In genomic region chr1:23530089-23530749, GRCh38 we compare ENCODE assay signal across 8 cellular contexts. TPM values are rescaled to one million over a fixed set of nuclear protein-coding genes. Genes with fewer than 3 reads are reported as not detected.
DNase-seq lines count a peak whose midpoint lies in the region; FAIRE-seq and TF ChIP-seq lines count a peak whose summit lies in the region.

No MANE protein-coding gene starts in this region.

- peak overlapping the region; percentile 71 for H2AFZ ChIP-seq in neuron (ENCODE audit: low read depth, low read length)

- TF ChIP-seq CTCF in colonic mucosa (IDR thresholded peaks at IDR 0.05), result no peak

- H3K4me3 ChIP-seq in colonic mucosa (peak overlapping the region; percentile 63), neuron (ENCODE audit: low read length) (peak overlapping the region; percentile 77)

- H3K9me3 ChIP-seq in colonic mucosa (no peaks in the 10 kb centered on the region), neuron (ENCODE audit: low read length) (no peaks in the 10 kb centered on the region)

- H3K36me3 ChIP-seq in colonic mucosa (no peaks in the 10 kb centered on the region), neuron (ENCODE audit: insufficient read depth, low read length) (no peaks in the 10 kb centered on the region)

- intact Hi-C loops in colonic mucosa (cut with DNase I), result no loop called here

- peaks cover 28% of the 10 kb centered on the region for H3K4me1 ChIP-seq in colonic mucosa
- H3K4me1 ChIP-seq in neuron (ENCODE audit: insufficient read depth, low read length), result peaks cover 30% of the 10 kb centered on the region

- no peak for TF ChIP-seq POLR2A in H54 (IDR thresholded peaks at IDR 0.05; ENCODE audit: low read depth, low read length)

- H3K27me3 ChIP-seq in colonic mucosa (no peaks in the 10 kb centered on the region), neuron (ENCODE audit: insufficient read depth, low read length) (no peaks in the 10 kb centered on the region)

- DNase-seq in NCI-H2107 (lab: John Stamatoyannopoulos, UW), result peak; percentile 12
- no peak for DNase-seq in NCI-H2107 treated with DMSO at 0.1 percent for 48 hours (lab: John Stamatoyannopoulos, UW; ENCODE audit: unreplicated experiment)
- DNase-seq in NCI-H2081 treated with DMSO at 0.1 percent for 48 hours (lab: John Stamatoyannopoulos, UW), result peak; percentile 14
- DNase-seq in colonic mucosa, result no peak
- DNase-seq in retina, result no peak
- DNase-seq in H54 (ENCODE audit: insufficient read length, low spot score), result no peak
- DNase-seq in frontal cortex (ENCODE audit: low spot score in 2 of 2), result no peak

- H3K27ac ChIP-seq in colonic mucosa, result peak overlapping the region; percentile 82

- H3K9ac ChIP-seq in colonic mucosa (ENCODE audit: low read depth in 2 of 2, low read length in 2 of 2), result peak overlapping the region; percentile 76 to 86

- FAIRE-seq in H54 (lab: Jason Lieb, UNC) (no peak), frontal cortex (lab: Jason Lieb, UNC) (no peak)

RNA-seq across cellular contexts. Expression of gene E2F2, which starts 0.8 kb away (rescaled TPM):
- total RNA-seq in colonic mucosa (10 to 100 TPM in 1 of 2 donors, 1 to 10 TPM in 1; 8.2 to 32.9 TPM), frontal cortex (1.2 TPM)

RNA-seq across cellular contexts. Expression of gene ID3, which starts 29.1 kb away (rescaled TPM):
- total RNA-seq in colonic mucosa (100 to 1,000 TPM; 106 to 221 TPM), frontal cortex (22.4 TPM)

RNA-seq across cellular contexts. Expression of gene ASAP3, which starts 46.2 kb away (rescaled TPM):
- 10 to 100 TPM; 22.9 to 27.3 TPM for total RNA-seq in colonic mucosa
- total RNA-seq in frontal cortex, result 7.7 TPM

Comparison
In these comparisons a context has a peak if more than half of its experiments do, and no peak if none do; other contexts are left out.
1. DNase-seq: peak in NCI-H2107 (single experiment) and NCI-H2081 treated with DMSO at 0.1 percent for 48 hours (single experiment); none in NCI-H2107 treated with DMSO at 0.1 percent for 48 hours (single experiment), colonic mucosa (single experiment), retina (single experiment), H54 (single experiment) and frontal cortex (0 of 2).